Comparison of ENCODE assay signal across 8 cellular contexts in genomic region chr3:119580148-119580760, GRCh38. TPM values are rescaled to one million over a fixed set of nuclear protein-coding genes. Genes with fewer than 3 reads are reported as not detected.
DNase-seq lines count a peak whose midpoint lies in the region; ATAC-seq and TF ChIP-seq lines count a peak whose summit lies in the region.

No MANE protein-coding gene starts in this region.

- peak overlapping the region; percentile 82 for H3K4me3 Mint-ChIP-seq in dendritic cell treated with granulocyte-macrophage colony-stimulating factor and Interleukin-4, amounts not matched to agents 40 ng/mL and 50 ng/mL, for 4 days

- H3K4me3 ChIP-seq in lower leg skin (ENCODE audit: low read depth, poor library complexity, severe bottlenecking) (peak overlapping the region; percentile 47), tibial artery (peak overlapping the region; percentile 68 to 74)

- H3K9me3 Mint-ChIP-seq in dendritic cell treated with granulocyte-macrophage colony-stimulating factor and Interleukin-4, amounts not matched to agents 40 ng/mL and 50 ng/mL, for 4 days, result no peaks in the 10 kb centered on the region

- H3K4me1 Mint-ChIP-seq in dendritic cell treated with granulocyte-macrophage colony-stimulating factor and Interleukin-4, amounts not matched to agents 40 ng/mL and 50 ng/mL, for 4 days (ENCODE audit: low read depth), result peaks cover 52% of the 10 kb centered on the region

- H3K27me3 ChIP-seq in tibial artery, result no peaks in the 10 kb centered on the region

- H3K9me3 ChIP-seq in tibial artery, result no peaks in the 10 kb centered on the region

- no peak for TF ChIP-seq POLR2A in lower leg skin (IDR thresholded peaks at IDR 0.05)

- peaks cover 0 to 14% (median 3%) of the 10 kb centered on the region in 4 donors for H3K4me1 ChIP-seq in tibial artery

- H3K27me3 Mint-ChIP-seq in dendritic cell treated with granulocyte-macrophage colony-stimulating factor and Interleukin-4, amounts not matched to agents 40 ng/mL and 50 ng/mL, for 4 days, result no peaks in the 10 kb centered on the region

- H3K36me3 ChIP-seq in tibial artery, result no peaks in the 10 kb centered on the region

- WGBS in lower leg skin, 2 donors, result 37 to 46% methylated on average over 11 of the region's 11 CpGs

- intact Hi-C loops in dendritic cell treated with granulocyte-macrophage colony-stimulating factor and Interleukin-4, amounts not matched to agents 40 ng/mL and 50 ng/mL, for 4 days (cut with micrococcal nuclease), result no loop called here
- intact Hi-C loops in lower leg skin (cut with DNase I; ENCODE audit: low total_unique reads) (no loop called here), tibial artery (cut with DNase I; ENCODE audit: low total_unique reads) (no loop called here)

- peak; percentile 66 for DNase-seq in activated CD8-positive, alpha-beta memory T cell treated with anti-CD3 and anti-CD28 coated beads for 24 hours
- DNase-seq in activated CD8-positive, alpha-beta memory T cell treated with anti-CD3 and anti-CD28 coated beads, Interleukin-2, amount 50 U/mL, for 4 hours, result no peak
- peak; percentile 71 for DNase-seq in NCI-H2227 treated with DMSO at 0.1 percent for 48 hours (lab: John Stamatoyannopoulos, UW)
- peak in 1 of 2 donors; percentile 21 for DNase-seq in lower leg skin (ENCODE audit: low spot score in 2 of 2)
- peak; percentile 37 to 66 for DNase-seq in tibial artery
- no peak for DNase-seq in inferior parietal cortex (ENCODE audit: extremely low spot score)

- ATAC-seq in HG02588 (IDR thresholded peaks at IDR 0.05; ENCODE audit: unreplicated experiment), result peak; percentile 62

- TF ChIP-seq CTCF in lower leg skin (IDR thresholded peaks at IDR 0.05) (no peak), tibial artery (IDR thresholded peaks at IDR 0.05) (no peak)

- H3K36me3 Mint-ChIP-seq in dendritic cell treated with granulocyte-macrophage colony-stimulating factor and Interleukin-4, amounts not matched to agents 40 ng/mL and 50 ng/mL, for 4 days (ENCODE audit: low read depth), result peaks cover 10% of the 10 kb centered on the region

- peak overlapping the region; percentile 91 to 93 for H3K27ac ChIP-seq in tibial artery

- H3K27ac Mint-ChIP-seq in dendritic cell treated with granulocyte-macrophage colony-stimulating factor and Interleukin-4, amounts not matched to agents 40 ng/mL and 50 ng/mL, for 4 days, result peak overlapping the region; percentile 99

RNA-seq across cellular contexts. Expression of gene ADPRH, which starts 1.0 kb away (rescaled TPM):
- total RNA-seq in lower leg skin, result 1 to 10 TPM; 1.1 to 3.6 (median 2.1) TPM

RNA-seq across cellular contexts. Expression of gene PLA1A, which starts 17.4 kb away (rescaled TPM):
- total RNA-seq in lower leg skin, result 1 to 10 TPM in 1 of 4 donors, under 1 TPM in 3; 0.34 to 2.6 (median 0.82) TPM

RNA-seq across cellular contexts. Expression of gene CD80, which starts 20.8 kb away (rescaled TPM):
- total RNA-seq in lower leg skin, result not detected

Comparison
In these comparisons a context has a peak if more than half of its experiments do, and no peak if none do; other contexts are left out.
1. DNase-seq: peak in activated CD8-positive, alpha-beta memory T cell treated with anti-CD3 and anti-CD28 coated beads for 24 hours (single experiment), NCI-H2227 treated with DMSO at 0.1 percent for 48 hours (single experiment) and tibial artery (2 of 2); none in activated CD8-positive, alpha-beta memory T cell treated with anti-CD3 and anti-CD28 coated beads, Interleukin-2, amount 50 U/mL, for 4 hours (single experiment) and inferior parietal cortex (single experiment).